Comparison of ENCODE assay signal across 9 cellular contexts in genomic region chr1:117632269-117633067, GRCh38. TPM values are rescaled to one million over a fixed set of nuclear protein-coding genes. Genes with fewer than 3 reads are reported as not detected.
DNase-seq lines count a peak whose midpoint lies in the region; ATAC-seq and TF ChIP-seq lines count a peak whose summit lies in the region.
"Had no signal": no experiment of that assay in that cellular context is flagged by ENCODE, and none has a peak within 500 bp of the region (broad histone marks: within the 10 kb centered on the region; RNA-seq: fewer than 3 reads in every experiment).

No MANE protein-coding gene starts in this region.

- no peak for TF ChIP-seq EP300 in stomach (IDR thresholded peaks at IDR 0.05)

- H2AFZ ChIP-seq in Karpas-422 (ENCODE audit: low read length), result no peak overlapping the region

- ATAC-seq in HG03439 (IDR thresholded peaks at IDR 0.05; ENCODE audit: unreplicated experiment), result peak; percentile 46
- peak; percentile 69 for ATAC-seq in body of pancreas

- H3K4me3 Mint-ChIP-seq in activated CD4-positive, alpha-beta memory T cell treated with anti-CD3 and anti-CD28 coated beads, Interleukin-2, amount 10 ng/mL, durations not matched to agents 7 days and 5 days, result no peak overlapping the region
- no peak overlapping the region for H3K4me3 Mint-ChIP-seq in activated CD4-positive, alpha-beta memory T cell treated with anti-CD3 and anti-CD28 coated beads for 36 hours

- no peak overlapping the region for H3K9ac ChIP-seq in Karpas-422 (ENCODE audit: low read length)

- H3K27ac ChIP-seq in body of pancreas (peak overlapping the region; percentile 74 to 92 (median 90)), stomach (peak overlapping the region; percentile 47 to 70 (median 57)), adrenal gland (no peak overlapping the region), Karpas-422 (ENCODE audit: low read length) (no peak overlapping the region)
- H3K27ac ChIP-seq: epithelial cell of prostate had no signal

- H3K27ac Mint-ChIP-seq in activated CD4-positive, alpha-beta memory T cell treated with anti-CD3 and anti-CD28 coated beads, Interleukin-2, amount 10 ng/mL, durations not matched to agents 7 days and 5 days, result peak overlapping the region; percentile 67
- H3K27ac Mint-ChIP-seq in activated CD4-positive, alpha-beta memory T cell treated with anti-CD3 and anti-CD28 coated beads for 36 hours, result no peak overlapping the region

- intact Hi-C loops in activated CD4-positive, alpha-beta memory T cell treated with anti-CD3 and anti-CD28 coated beads for 36 hours (cut with micrococcal nuclease), result no loop called here
- intact Hi-C loops in body of pancreas (cut with DNase I), result no loop called here
- intact Hi-C loops in stomach (cut with DNase I; ENCODE audit: low total_unique reads), result no loop called here
- intact Hi-C loops in adrenal gland (cut with DNase I), result no loop called here

- TF ChIP-seq POLR2A in body of pancreas (IDR thresholded peaks at IDR 0.05), result peak in 2 of 3 donors; percentile 44 to 49
- no peak for TF ChIP-seq POLR2A in stomach (IDR thresholded peaks at IDR 0.05)
- no peak for TF ChIP-seq POLR2A in adrenal gland (IDR thresholded peaks at IDR 0.05)

- no peak for DNase-seq in activated CD4-positive, alpha-beta memory T cell treated with anti-CD3 and anti-CD28 coated beads, Interleukin-2, amount 10 ng/mL, durations not matched to agents 7 days and 5 days
- no peak for DNase-seq in activated CD4-positive, alpha-beta memory T cell treated with anti-CD3 and anti-CD28 coated beads for 36 hours
- DNase-seq in body of pancreas (peak; percentile 65 to 81 (median 78)), stomach (peak; percentile 82), adrenal gland (no peak), HT-29 (ENCODE audit: low spot score) (no peak), Karpas-422 (no peak)

- H3K9me3 Mint-ChIP-seq in activated CD4-positive, alpha-beta memory T cell treated with anti-CD3 and anti-CD28 coated beads, Interleukin-2, amount 10 ng/mL, durations not matched to agents 7 days and 5 days, result no peaks in the 10 kb centered on the region
- H3K9me3 Mint-ChIP-seq in activated CD4-positive, alpha-beta memory T cell treated with anti-CD3 and anti-CD28 coated beads for 36 hours, result no peaks in the 10 kb centered on the region

- H3K4me1 Mint-ChIP-seq in activated CD4-positive, alpha-beta memory T cell treated with anti-CD3 and anti-CD28 coated beads, Interleukin-2, amount 10 ng/mL, durations not matched to agents 7 days and 5 days, result peaks cover 65% of the 10 kb centered on the region
- H3K4me1 Mint-ChIP-seq in activated CD4-positive, alpha-beta memory T cell treated with anti-CD3 and anti-CD28 coated beads for 36 hours (ENCODE audit: low read depth), result peaks cover 30% of the 10 kb centered on the region

- H3K27me3 ChIP-seq in body of pancreas (no peaks in the 10 kb centered on the region), stomach (no peaks in the 10 kb centered on the region), adrenal gland (no peaks in the 10 kb centered on the region), Karpas-422 (ENCODE audit: low read length) (no peaks in the 10 kb centered on the region)

- TF ChIP-seq CTCF in body of pancreas (IDR thresholded peaks at IDR 0.05) (peak in 1 of 7 experiments; percentile 1), stomach (IDR thresholded peaks at IDR 0.05) (peak in 1 of 7 experiments; percentile 6), adrenal gland (IDR thresholded peaks at IDR 0.05) (no peak)

- no peaks in the 10 kb centered on the region for H3K27me3 Mint-ChIP-seq in activated CD4-positive, alpha-beta memory T cell treated with anti-CD3 and anti-CD28 coated beads, Interleukin-2, amount 10 ng/mL, durations not matched to agents 7 days and 5 days
- H3K27me3 Mint-ChIP-seq in activated CD4-positive, alpha-beta memory T cell treated with anti-CD3 and anti-CD28 coated beads for 36 hours, result peaks cover 5% of the 10 kb centered on the region

- H3K4me3 ChIP-seq in body of pancreas (no peak overlapping the region), stomach (no peak overlapping the region), adrenal gland (no peak overlapping the region), Karpas-422 (ENCODE audit: low read length) (no peak overlapping the region)

- H3K36me3 ChIP-seq in body of pancreas (replicated peaks in 1 of 2; ENCODE audit: insufficient read depth in 1 of 2, low read depth in 2 of 2) (no peaks in the 10 kb centered on the region), stomach (no peaks in the 10 kb centered on the region), adrenal gland (replicated peaks in 1 of 2) (no peaks in the 10 kb centered on the region), Karpas-422 (ENCODE audit: insufficient read depth, low read length) (no peaks in the 10 kb centered on the region)

- H3K36me3 Mint-ChIP-seq in activated CD4-positive, alpha-beta memory T cell treated with anti-CD3 and anti-CD28 coated beads, Interleukin-2, amount 10 ng/mL, durations not matched to agents 7 days and 5 days (ENCODE audit: low read depth), result peaks cover 23% of the 10 kb centered on the region
- H3K36me3 Mint-ChIP-seq in activated CD4-positive, alpha-beta memory T cell treated with anti-CD3 and anti-CD28 coated beads for 36 hours, result no peaks in the 10 kb centered on the region

- H3K79me2 ChIP-seq in Karpas-422 (ENCODE audit: low read length), result no peaks in the 10 kb centered on the region

- POLR2A ChIA-PET in activated CD4-positive, alpha-beta memory T cell treated with anti-CD3 and anti-CD28 coated beads, Interleukin-2, amount 10 ng/mL, durations not matched to agents 7 days and 5 days (lab: Charles Lee), result interaction anchor here (1.0 to 4.6 kb wide), 7 partner anchors 12 to 572 kb away, joined by 3 to 17 read pairs (median 4); partner anchors contain the start of genes TENT5C and TTF2
- POLR2A ChIA-PET in activated CD4-positive, alpha-beta memory T cell treated with anti-CD3 and anti-CD28 coated beads for 36 hours (lab: Charles Lee), result interaction anchor here (1.8 kb wide), 1 partner anchor 20 kb away, joined by 3 read pairs; no protein-coding TSS in a partner anchor

- CTCF ChIA-PET in activated CD4-positive, alpha-beta memory T cell treated with anti-CD3 and anti-CD28 coated beads, Interleukin-2, amount 10 ng/mL, durations not matched to agents 7 days and 5 days (lab: Charles Lee), result interaction anchor here (1.1 to 1.8 kb wide), 6 partner anchors 23 to 126 kb away, joined by 3 to 6 read pairs (median 3); no protein-coding TSS in a partner anchor
- CTCF ChIA-PET in activated CD4-positive, alpha-beta memory T cell treated with anti-CD3 and anti-CD28 coated beads for 36 hours (lab: Charles Lee), result interaction anchor here (0.6 to 0.8 kb wide), 3 partner anchors 11 to 98 kb away, joined by 3 read pairs; no protein-coding TSS in a partner anchor

- H3K4me1 ChIP-seq in body of pancreas (peaks cover 67% of the 10 kb centered on the region), stomach (peaks cover 37 to 71% (median 59%) of the 10 kb centered on the region in 4 donors), adrenal gland (replicated peaks in 1 of 2) (no peaks in the 10 kb centered on the region), Karpas-422 (ENCODE audit: low read length) (peaks cover 13% of the 10 kb centered on the region)

- no peak overlapping the region for H3K4me2 ChIP-seq in Karpas-422 (ENCODE audit: low read depth, low read length, poor library complexity, severe bottlenecking)

- no peaks in the 10 kb centered on the region for H4K20me1 ChIP-seq in Karpas-422 (ENCODE audit: insufficient read depth, low read depth, low read length)

- 20 to 24% methylated on average over 6 of the region's 6 CpGs for whole genome bisulfite sequencing in body of pancreas, 2 donors
- WGBS in stomach, 5 donors, result 20 to 49% (median 39%) methylated on average over 6 of the region's 6 CpGs
- WGBS in adrenal gland, 4 donors, result 67 to 74% (median 73%) methylated on average over 6 of the region's 6 CpGs

- H3K9me3 ChIP-seq in body of pancreas (no peaks in the 10 kb centered on the region), stomach (no peaks in the 10 kb centered on the region), adrenal gland (replicated peaks in 1 of 3) (no peaks in the 10 kb centered on the region), Karpas-422 (ENCODE audit: low read length) (no peaks in the 10 kb centered on the region)

- no peaks in the 10 kb centered on the region for H3K9me2 ChIP-seq in Karpas-422 (replicated peaks; ENCODE audit: insufficient read depth, low read length)

RNA-seq across cellular contexts. Expression of gene TENT5C, which starts 26.6 kb away (rescaled TPM):
- 10 to 100 TPM; 64.5 to 66.1 TPM for total RNA-seq in activated CD4-positive, alpha-beta memory T cell treated with anti-CD3 and anti-CD28 coated beads, Interleukin-2, amount 10 ng/mL, durations not matched to agents 7 days and 5 days
- 10 to 100 TPM; 13.8 to 14.0 TPM for total RNA-seq in activated CD4-positive, alpha-beta memory T cell treated with anti-CD3 and anti-CD28 coated beads for 36 hours
- total RNA-seq in body of pancreas (10 to 100 TPM; 30.0 to 39.7 TPM), stomach (10 to 100 TPM in 4 of 5 donors, 1 to 10 TPM in 1; 9.0 to 28.1 (median 14.7) TPM), adrenal gland (1 to 10 TPM; 1.5 to 8.5 (median 2.0) TPM)
- polyA plus RNA-seq in stomach (1 to 10 TPM; 6.0 to 9.5 (median 8.3) TPM), adrenal gland (1 to 10 TPM in 1 of 3 donors, under 1 TPM in 2; 0.54 to 5.4 (median 0.72) TPM)
- 0.05 and 0.13 TPM in 2 replicates for total RNA-seq in HT-29 (2014; rRNA removed; shearing (Covaris generic))
- 0.14 and 0.60 TPM in 2 replicates for total RNA-seq in Karpas-422 (2014; rRNA removed; shearing (Covaris generic); ENCODE audit: low replicate concordance)

Comparison
In these comparisons a context has a peak if more than half of its experiments do, and no peak if none do; other contexts are left out.
1. DNase-seq: peak in body of pancreas (4 of 4) and stomach (single experiment); none in activated CD4-positive, alpha-beta memory T cell treated with anti-CD3 and anti-CD28 coated beads, Interleukin-2, amount 10 ng/mL, durations not matched to agents 7 days and 5 days (single experiment), activated CD4-positive, alpha-beta memory T cell treated with anti-CD3 and anti-CD28 coated beads for 36 hours (single experiment), adrenal gland (0 of 7), HT-29 (single experiment) and Karpas-422 (single experiment).
2. H3K27ac ChIP-seq: peak in body of pancreas (4 of 4) and stomach (5 of 5); none in adrenal gland (0 of 5) and Karpas-422 (single experiment).
3. POLR2A ChIP-seq: peak in body of pancreas (2 of 3); none in stomach (0 of 4) and adrenal gland (0 of 2).